8 cellular contexts compared by ENCODE assay signal in genomic region chr7:95686109-95686508, GRCh38.
A peak's percentile ranks its signal among the peaks of the same experiment; 100 is the strongest.
DNase-seq lines count a peak whose midpoint lies in the region; ATAC-seq and TF ChIP-seq lines count a peak whose summit lies in the region.

No MANE protein-coding gene starts in this region.

- no peak overlapping the region for H3K27ac ChIP-seq in DND-41 (ENCODE audit: low read length)
- no peak overlapping the region for H3K27ac ChIP-seq in uterus

- no peaks in the 10 kb centered on the region for H3K27me3 ChIP-seq in DND-41 (ENCODE audit: insufficient read depth, low read length, poor library complexity)
- no peaks in the 10 kb centered on the region for H3K27me3 ChIP-seq in uterus

- H2AFZ ChIP-seq in DND-41 (ENCODE audit: low read depth, low read length): no peak overlapping the region

- no peak overlapping the region for H3K4me2 ChIP-seq in DND-41 (ENCODE audit: insufficient read depth, low read length)

- no peaks in the 10 kb centered on the region for H4K20me1 ChIP-seq in DND-41 (ENCODE audit: insufficient read depth, low read length)

- H3K4me3 ChIP-seq in DND-41 (ENCODE audit: low read depth in 1 of 2, low read length in 2 of 2) (no peak overlapping the region), uterus (no peak overlapping the region)

- H3K9me3 ChIP-seq in DND-41 (ENCODE audit: insufficient read depth, low read length, severe bottlenecking): no peaks in the 10 kb centered on the region
- no peaks in the 10 kb centered on the region for H3K9me3 ChIP-seq in uterus

- TF ChIP-seq CTCF in DND-41 (IDR thresholded peaks at IDR 0.05; ENCODE audit: borderline replicate concordance, extremely low read depth, low read length, poor library complexity, severe bottlenecking) (peak; percentile 45), uterus (IDR thresholded peaks at IDR 0.05) (peak; percentile 50 to 68 (median 58))

- no peaks in the 10 kb centered on the region for H3K79me2 ChIP-seq in DND-41 (ENCODE audit: insufficient read depth, low read length)

- DNase-seq in DND-41 (peak; percentile 18), HT-29 (ENCODE audit: low spot score) (peak; percentile 71), NOMO-1 treated with dmso at 0.1 percent for 144 hours (lab: John Stamatoyannopoulos, UW; ENCODE audit: unreplicated experiment) (peak; percentile 78), dedifferentiated amniotic fluid mesenchymal stem cell (ENCODE audit: extremely low spot score) (peak; percentile 54), lung microvascular endothelial cell (ENCODE audit: low read depth in 2 of 2) (peak; percentile 78 to 87), uterus (peak; percentile 52 to 55), NCI-H187 treated with DMSO at 0.1 percent for 48 hours (lab: John Stamatoyannopoulos, UW) (no peak), activated gamma-delta T cell treated with Interleukin-2 at 50 U/mL for 16 hours (no peak)

- H3K4me1 ChIP-seq in DND-41 (ENCODE audit: insufficient read depth, low read length): peaks cover 25% of the 10 kb centered on the region
- no peaks in the 10 kb centered on the region for H3K4me1 ChIP-seq in uterus

- H3K9ac ChIP-seq in DND-41 (ENCODE audit: low read depth, low read length): no peak overlapping the region

- intact Hi-C loops in uterus (cut with DNase I; ENCODE audit: low total_unique reads): loop anchor here (5.0 kb wide), 1 partner anchor 159 kb away; no protein-coding TSS in a partner anchor

- peak; percentile 37; the same call in 1 of the 3 replicates for ATAC-seq in DND-41 (ENCODE audit: insufficient read depth, low read depth)

- no peak for TF ChIP-seq POLR2A in uterus (IDR thresholded peaks at IDR 0.05)

- H3K36me3 ChIP-seq in DND-41 (ENCODE audit: insufficient read depth, low read length): no peaks in the 10 kb centered on the region
- H3K36me3 ChIP-seq in uterus: no peaks in the 10 kb centered on the region

Comparison
In these comparisons a context has a peak if more than half of its experiments do, and no peak if none do; other contexts are left out.
1. DNase-seq: peak in DND-41 (single experiment), HT-29 (single experiment), NOMO-1 treated with dmso at 0.1 percent for 144 hours (single experiment), dedifferentiated amniotic fluid mesenchymal stem cell (single experiment), lung microvascular endothelial cell (2 of 2) and uterus (2 of 2); none in NCI-H187 treated with DMSO at 0.1 percent for 48 hours (single experiment) and activated gamma-delta T cell treated with Interleukin-2 at 50 U/mL for 16 hours (single experiment).